ENCODE assay signal across 8 cellular contexts in the genomic region with DNA sequence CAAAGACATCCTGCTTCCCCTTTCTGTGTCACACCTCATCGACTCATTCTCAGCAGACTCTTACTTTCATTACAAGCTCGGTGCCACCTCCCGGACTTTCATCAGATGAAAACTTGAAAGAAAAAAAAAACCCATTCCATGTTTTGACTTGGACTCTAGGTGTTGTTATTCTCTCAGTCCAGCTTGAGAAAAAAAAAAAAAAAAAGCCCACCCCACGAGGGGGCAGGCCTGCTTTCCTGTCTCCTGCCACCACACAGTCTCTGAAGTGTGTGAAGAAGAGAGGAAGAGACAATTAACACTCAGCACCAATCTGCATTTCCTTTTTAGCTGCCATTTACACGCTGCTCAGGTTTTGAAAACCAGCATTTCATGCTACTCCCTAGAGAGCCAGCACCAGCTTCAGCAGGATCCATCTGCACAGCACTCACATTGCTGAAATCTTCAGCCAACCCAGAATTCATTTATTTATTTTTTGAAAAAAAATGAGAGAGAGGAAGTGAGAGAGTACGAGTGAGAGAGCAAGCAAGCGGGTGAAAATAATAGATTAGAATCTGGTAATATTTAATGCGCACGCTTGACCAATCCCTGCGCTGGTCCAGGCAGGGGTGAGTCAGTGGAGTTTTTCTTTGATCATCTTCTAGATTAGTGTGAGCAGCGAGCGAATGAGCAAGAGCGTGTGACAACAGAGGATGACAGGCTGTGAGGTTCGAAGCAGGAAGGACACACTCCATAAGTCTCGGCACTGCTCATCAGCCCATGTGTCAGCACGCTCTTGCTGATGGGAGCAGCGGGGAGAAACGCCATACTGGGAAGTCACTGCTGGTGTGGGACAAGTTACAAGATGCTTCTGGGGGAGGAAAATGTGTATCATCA. TPM values are rescaled to one million over a fixed set of nuclear protein-coding genes. Genes with fewer than 3 reads are reported as not detected.
A peak's percentile ranks its signal among the peaks of the same experiment; 100 is the strongest.
DNase-seq lines count a peak whose midpoint lies in the region; ATAC-seq and TF ChIP-seq lines count a peak whose summit lies in the region.

No MANE protein-coding gene starts in this region.

- no peaks in the 10 kb centered on the region for H3K36me3 ChIP-seq in right atrium auricular region

- no peaks in the 10 kb centered on the region for H3K27me3 ChIP-seq in right atrium auricular region

- H3K27me3 Mint-ChIP-seq in activated T-cell treated with anti-CD3 and anti-CD28 coated beads, Interleukin-2, amount 50 U/mL, for 24 hours = no peaks in the 10 kb centered on the region

- H3K27ac ChIP-seq in right atrium auricular region = no peak overlapping the region

- peak overlapping the region in 1 of 2 donors; percentile 6 for H3K4me3 ChIP-seq in right atrium auricular region

- DNase-seq in Right ventricle myocardium inferior (ENCODE audit: missing footprints) (no peak), right atrium auricular region (ENCODE audit: low spot score) (no peak), left cardiac atrium (no peak), cerebellum (ENCODE audit: low spot score) (no peak)
- DNase-seq in NK-92 treated with Interleukin-12 subunit alpha and Interleukin-12 subunit beta, amount 100 ng/mL, for 24 hours (lab: John Stamatoyannopoulos, UW) = peak; percentile 82
- peak; percentile 79 for DNase-seq in activated T-cell treated with anti-CD3 and anti-CD28 coated beads, Interleukin-2, amount 50 U/mL, for 24 hours
- peak; percentile 49 to 56 for DNase-seq in stimulated activated CD4-positive, alpha-beta T cell treated with anti-CD3 and anti-CD28 coated beads, Interleukin-12 subunit alpha, Interleukin-12 subunit beta, amount 100 ng/mL, for 24 hours (ENCODE audit: low read depth in 2 of 2)

- TF ChIP-seq CTCF in right atrium auricular region (IDR thresholded peaks at IDR 0.05) = no peak

- intact Hi-C loops in Right ventricle myocardium inferior (cut with DNase I) (no loop called here), left cardiac atrium (cut with DNase I) (no loop called here)

- no peak overlapping the region for H3K4me3 Mint-ChIP-seq in activated T-cell treated with anti-CD3 and anti-CD28 coated beads, Interleukin-2, amount 50 U/mL, for 24 hours

- peaks cover 0 to 13% of the 10 kb centered on the region in 2 donors for H3K4me1 ChIP-seq in right atrium auricular region

- H3K36me3 Mint-ChIP-seq in activated T-cell treated with anti-CD3 and anti-CD28 coated beads, Interleukin-2, amount 50 U/mL, for 24 hours (ENCODE audit: low read depth) = peaks cover 15% of the 10 kb centered on the region

- peaks cover 4% of the 10 kb centered on the region for H3K9me3 Mint-ChIP-seq in activated T-cell treated with anti-CD3 and anti-CD28 coated beads, Interleukin-2, amount 50 U/mL, for 24 hours

- H3K9me3 ChIP-seq in right atrium auricular region = no peaks in the 10 kb centered on the region

- no peaks in the 10 kb centered on the region for H3K4me1 Mint-ChIP-seq in activated T-cell treated with anti-CD3 and anti-CD28 coated beads, Interleukin-2, amount 50 U/mL, for 24 hours (ENCODE audit: low read depth)

- H3K27ac Mint-ChIP-seq in activated T-cell treated with anti-CD3 and anti-CD28 coated beads, Interleukin-2, amount 50 U/mL, for 24 hours = no peak overlapping the region

- ATAC-seq in Right ventricle myocardium inferior (peak; percentile 44), HG02943 (IDR thresholded peaks at IDR 0.05; ENCODE audit: low read depth, unreplicated experiment) (peak; percentile 81), left cardiac atrium (peak; percentile 69 to 74)

RNA-seq across cellular contexts. Expression of gene ZNF80, which starts 23.5 kb away (rescaled TPM):
- not detected for total RNA-seq in Right ventricle myocardium inferior
- not detected for total RNA-seq in right atrium auricular region
- not detected for total RNA-seq in left cardiac atrium
- total RNA-seq in cerebellum = 0.09 TPM

RNA-seq across cellular contexts. Expression of gene DRD3, which starts 35.1 kb away (rescaled TPM):
- total RNA-seq in Right ventricle myocardium inferior (not detected), right atrium auricular region (not detected), left cardiac atrium (not detected), cerebellum (not detected)

Comparison
In these comparisons a context has a peak if more than half of its experiments do, and no peak if none do; other contexts are left out.
1. DNase-seq: peak in NK-92 treated with Interleukin-12 subunit alpha and Interleukin-12 subunit beta, amount 100 ng/mL, for 24 hours (single experiment), activated T-cell treated with anti-CD3 and anti-CD28 coated beads, Interleukin-2, amount 50 U/mL, for 24 hours (single experiment) and stimulated activated CD4-positive, alpha-beta T cell treated with anti-CD3 and anti-CD28 coated beads, Interleukin-12 subunit alpha, Interleukin-12 subunit beta, amount 100 ng/mL, for 24 hours (2 of 2); none in Right ventricle myocardium inferior (single experiment), right atrium auricular region (single experiment), left cardiac atrium (single experiment) and cerebellum (single experiment).
2. Peak in every context shown above with its lines, with median percentiles within 50 percentile points of each other: ATAC-seq.